ENCODE assay signal across 12 cellular contexts in genomic region chr17:75536401-75536800, GRCh38.
"Had no signal": no experiment of that assay in that cellular context is flagged by ENCODE, and none has a peak within 500 bp of the region (broad histone marks: within the 10 kb centered on the region; RNA-seq: fewer than 3 reads in every experiment).

No MANE protein-coding gene starts in this region.

- H3K4me3 ChIP-seq: esophagus squamous epithelium, suprapubic skin had no signal

- H3K9me3 ChIP-seq: esophagus squamous epithelium, suprapubic skin had no signal

- ATAC-seq: left lobe of liver had no signal

- FAIRE-seq: astrocyte, islet of Langerhans had no signal

- H3K27ac ChIP-seq: esophagus squamous epithelium, suprapubic skin had no signal

- H3K27me3 ChIP-seq: esophagus squamous epithelium, suprapubic skin had no signal

- DNase-seq: activated effector memory CD4-positive, alpha-beta T cell treated with anti-CD3 and anti-CD28 coated beads, Interleukin-2, amount 50 U/mL, for 16 hours; activated T-cell treated with anti-CD3 and anti-CD28 coated beads, Interleukin-2, amount 50 U/mL, for 1 hour; esophagus squamous epithelium; foreskin fibroblast; mesenchymal stem cell; stimulated activated CD4-positive, alpha-beta T cell treated with anti-CD3 and anti-CD28 coated beads, Interleukin-12 subunit alpha, Interleukin-12 subunit beta, amount 100 ng/mL, for 4 hours; stimulated activated naive CD4-positive, alpha-beta T cell treated with Interleukin-2 at 50 U/mL for 16 hours; SW 1271 had no signal
